11 cellular contexts compared by ENCODE assay signal in the genomic region with DNA sequence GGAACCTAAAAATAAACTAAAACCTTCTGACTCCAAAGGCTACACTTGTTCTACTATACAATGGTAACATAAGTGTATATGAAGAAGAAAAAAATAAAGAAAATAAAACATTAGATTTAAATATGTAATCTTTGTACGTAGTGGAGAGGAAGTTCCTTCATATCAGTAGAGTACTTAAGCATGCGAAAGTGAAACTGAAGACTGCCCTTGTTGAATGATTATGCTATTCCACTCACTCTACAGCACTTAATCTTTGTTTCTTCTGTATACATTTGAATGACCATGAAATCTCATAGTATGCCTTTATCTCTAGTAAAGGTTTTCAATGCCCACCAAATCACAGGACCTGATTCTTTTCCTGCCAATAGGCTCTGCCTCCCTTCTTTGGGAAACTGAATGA.
DNase-seq lines count a peak whose midpoint lies in the region; ATAC-seq and TF ChIP-seq lines count a peak whose summit lies in the region.
"Had no signal": no experiment of that assay in that cellular context is flagged by ENCODE, and none has a peak within 500 bp of the region (broad histone marks: within the 10 kb centered on the region; RNA-seq: fewer than 3 reads in every experiment).

No MANE protein-coding gene starts in this region.

- intact Hi-C loops in activated CD4-positive, alpha-beta T cell treated with anti-CD3 and anti-CD28 coated beads, Interleukin-2, amount 10 ng/mL, durations not matched to agents 24 days and 14 days (cut with micrococcal nuclease) = loop anchor here (5.0 kb wide), 1 partner anchor 36 kb away; no protein-coding TSS in a partner anchor

- peaks cover 5% of the 10 kb centered on the region for H3K4me1 Mint-ChIP-seq in activated CD4-positive, alpha-beta T cell treated with anti-CD3 and anti-CD28 coated beads, Interleukin-2, amount 10 ng/mL, durations not matched to agents 24 days and 14 days
- no peaks in the 10 kb centered on the region for H3K4me1 Mint-ChIP-seq in type B pancreatic cell (ENCODE audit: unreplicated experiment)
- H3K4me1 Mint-ChIP-seq: neural crest cell had no signal

- peaks cover 2% of the 10 kb centered on the region for H3K27me3 Mint-ChIP-seq in activated CD4-positive, alpha-beta T cell treated with anti-CD3 and anti-CD28 coated beads, Interleukin-2, amount 10 ng/mL, durations not matched to agents 24 days and 14 days
- no peaks in the 10 kb centered on the region for H3K27me3 Mint-ChIP-seq in type B pancreatic cell

- peaks cover 1% of the 10 kb centered on the region for H3K36me3 Mint-ChIP-seq in activated CD4-positive, alpha-beta T cell treated with anti-CD3 and anti-CD28 coated beads, Interleukin-2, amount 10 ng/mL, durations not matched to agents 24 days and 14 days (ENCODE audit: low read depth)
- no peaks in the 10 kb centered on the region for H3K36me3 Mint-ChIP-seq in type B pancreatic cell

- H3K9ac ChIP-seq in Loucy (ENCODE audit: low read depth, low read length, poor library complexity, severe bottlenecking) = no peak overlapping the region

- H3K4me3 Mint-ChIP-seq in activated CD4-positive, alpha-beta T cell treated with anti-CD3 and anti-CD28 coated beads, Interleukin-2, amount 10 ng/mL, durations not matched to agents 24 days and 14 days = peak overlapping the region; percentile 29
- no peak overlapping the region for H3K4me3 Mint-ChIP-seq in type B pancreatic cell
- H3K4me3 Mint-ChIP-seq: neural crest cell had no signal

- no peak overlapping the region for H3K27ac Mint-ChIP-seq in activated CD4-positive, alpha-beta T cell treated with anti-CD3 and anti-CD28 coated beads, Interleukin-2, amount 10 ng/mL, durations not matched to agents 24 days and 14 days
- no peak overlapping the region for H3K27ac Mint-ChIP-seq in type B pancreatic cell

- DNase-seq in activated CD4-positive, alpha-beta T cell treated with anti-CD3 and anti-CD28 coated beads, Interleukin-2, amount 10 ng/mL, durations not matched to agents 24 days and 14 days = no peak
- DNase-seq in activated CD4-positive, alpha-beta T cell treated with anti-CD3 and anti-CD28 coated beads for 48 hours = no peak
- DNase-seq in cortex of kidney (lab: John Stamatoyannopoulos, UW) = no peak
- DNase-seq in type B pancreatic cell (ENCODE audit: extremely low spot score, unreplicated experiment) = no peak
- DNase-seq in NCI-H748 (lab: John Stamatoyannopoulos, UW; ENCODE audit: unreplicated experiment) = no peak
- DNase-seq: NCI-H345 had no signal

- H3K9me3 ChIP-seq in Loucy (ENCODE audit: insufficient read depth, low read depth, low read length) (no peaks in the 10 kb centered on the region), neutrophil (no peaks in the 10 kb centered on the region)
- H3K9me3 ChIP-seq: tibial nerve had no signal

- no peaks in the 10 kb centered on the region for H3K79me2 ChIP-seq in Loucy (ENCODE audit: insufficient read depth, low read length)

- no peaks in the 10 kb centered on the region for H3K9me2 ChIP-seq in Loucy (replicated peaks; ENCODE audit: low read depth, low read length)

- ATAC-seq in HG02759 (IDR thresholded peaks at IDR 0.05; ENCODE audit: unreplicated experiment) = peak; percentile 84

- no peaks in the 10 kb centered on the region for H3K27me3 ChIP-seq in Loucy (ENCODE audit: insufficient read depth, low read length, poor library complexity, severe bottlenecking)
- H3K27me3 ChIP-seq in neutrophil = no peaks in the 10 kb centered on the region
- H3K27me3 ChIP-seq: tibial nerve had no signal

- H3K36me3 ChIP-seq in Loucy (ENCODE audit: insufficient read depth, low read length) (peaks cover 8% of the 10 kb centered on the region; the same call in 1 of the 2 replicates), neutrophil (no peaks in the 10 kb centered on the region)
- H3K36me3 ChIP-seq: tibial nerve had no signal

- peak overlapping the region; percentile 48; the same call in 1 of the 2 replicates for H2AFZ ChIP-seq in Loucy (ENCODE audit: low read length)

- H3K4me3 ChIP-seq in Loucy (ENCODE audit: low read length, poor library complexity, severe bottlenecking) = peak overlapping the region; percentile 4
- H3K4me3 ChIP-seq in neutrophil (ENCODE audit: low read depth in 1 of 2, low read length in 1 of 2) = peak overlapping the region in 1 of 2 experiments; percentile 19
- H3K4me3 ChIP-seq: tibial nerve had no signal

- H3K4me1 ChIP-seq in Loucy (ENCODE audit: insufficient read depth, low read length, poor library complexity, severe bottlenecking) (no peaks in the 10 kb centered on the region), neutrophil (ENCODE audit: control insufficient read depth in 1 of 2, insufficient read depth in 1 of 2, low read depth in 1 of 2, low read length in 1 of 2) (no peaks in the 10 kb centered on the region)
- H3K4me1 ChIP-seq: tibial nerve had no signal

- H4K20me1 ChIP-seq in Loucy (ENCODE audit: insufficient read depth, low read length, poor library complexity, severe bottlenecking) = no peaks in the 10 kb centered on the region

- TF ChIP-seq CTCF in Loucy (conservative IDR thresholded peaks at IDR 0.05; ENCODE audit: low read length) (no peak), neutrophil (IDR thresholded peaks at IDR 0.05) (no peak), type B pancreatic cell (conservative IDR thresholded peaks at IDR 0.05) (no peak)

- 0 out of 2 replicates have a peak, but pooled peaks cover 4% of the 10 kb centered on the region for H3F3A ChIP-seq in Loucy (ENCODE audit: low read depth)

- peak overlapping the region; percentile 10 for H3K4me2 ChIP-seq in Loucy (ENCODE audit: low read depth, low read length, poor library complexity, severe bottlenecking)

- peak overlapping the region; percentile 39 for H3K27ac ChIP-seq in neutrophil
- H3K27ac ChIP-seq: tibial nerve had no signal

- H3K9me3 Mint-ChIP-seq in activated CD4-positive, alpha-beta T cell treated with anti-CD3 and anti-CD28 coated beads, Interleukin-2, amount 10 ng/mL, durations not matched to agents 24 days and 14 days = peaks cover 18% of the 10 kb centered on the region
- no peaks in the 10 kb centered on the region for H3K9me3 Mint-ChIP-seq in type B pancreatic cell
